25 cellular contexts compared by ENCODE assay signal in the genomic region with DNA sequence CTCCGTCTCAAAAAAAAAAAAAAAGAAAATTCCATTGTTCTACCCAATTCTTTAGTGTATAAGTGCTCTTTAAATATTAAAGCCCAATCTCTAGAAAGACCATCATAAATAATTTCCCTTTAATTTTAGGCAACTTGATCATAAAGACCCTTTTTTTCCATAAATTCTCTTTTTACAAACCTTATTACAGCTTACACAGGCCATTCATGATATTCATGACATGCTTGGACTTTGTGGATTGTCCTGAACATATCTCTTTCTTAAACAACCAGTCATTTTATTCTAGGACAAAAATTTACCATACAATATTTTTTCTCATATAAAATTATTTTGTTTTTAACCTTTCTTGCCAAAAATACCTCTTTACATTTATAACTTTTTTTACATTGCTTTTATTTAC. TPM values are rescaled to one million over a fixed set of nuclear protein-coding genes. Genes with fewer than 3 reads are reported as not detected.
"Had no signal": no experiment of that assay in that cellular context is flagged by ENCODE, and none has a peak within 500 bp of the region (broad histone marks: within the 10 kb centered on the region; RNA-seq: fewer than 3 reads in every experiment).

No MANE protein-coding gene starts in this region.

- ATAC-seq: esophagus mucosa; gastrocnemius medialis; heart right ventricle; naive thymus-derived CD4-positive, alpha-beta T cell; psoas muscle; sciatic nerve; stimulated activated naive B cell treated with anti-CD40 and anti-IgM and Interleukin-4, amounts not matched to agents 10 μg/mL and 1 μg/mL and 100 μg/mL, for 72 hours; stimulated activated naive CD8-positive, alpha-beta T cell treated with anti-CD3 and anti-CD28 coated beads, Interleukin-15, amount 100 ng/mL, for 72 hours; upper lobe of right lung had no signal

- DNase-seq: effector memory CD4-positive, alpha-beta T cell; gastrocnemius medialis; heart right ventricle; hypothalamus; kidney glomerular epithelial cell; naive thymus-derived CD4-positive, alpha-beta T cell; nephron progenitor cell; psoas muscle; retina; spleen; stimulated activated CD4-positive, alpha-beta T cell treated with anti-CD3 and anti-CD28 coated beads, Interleukin-15, amount 100 ng/mL, for 24 hours; stimulated activated CD4-positive, alpha-beta T cell treated with anti-CD3 and anti-CD28 coated beads, Interleukin-1b, Interleukin-23, amount 100 ng/mL, for 48 hours; stimulated activated CD4-positive, alpha-beta T cell treated with anti-CD3 and anti-CD28 coated beads, Interleukin-4, amount 100 ng/mL, for 4 hours; stimulated activated naive B cell treated with anti-CD40 and anti-IgM and Interleukin-4, amounts not matched to agents 10 μg/mL and 1 μg/mL and 100 μg/mL, for 72 hours; stimulated activated naive CD8-positive, alpha-beta T cell treated with anti-CD3 and anti-CD28 coated beads, Interleukin-15, amount 100 ng/mL, for 72 hours; testis; upper lobe of right lung had no signal

- H3K4me1 ChIP-seq: gastrocnemius medialis, heart right ventricle, psoas muscle, spleen, testis, tibial nerve, upper lobe of right lung, vagina had no signal

- H3K27ac ChIP-seq: gastrocnemius medialis, heart right ventricle, neutrophil, psoas muscle, spleen, testis, tibial nerve, upper lobe of right lung, vagina had no signal

- H3K9me3 ChIP-seq: gastrocnemius medialis, neutrophil, psoas muscle, testis, tibial nerve, upper lobe of right lung, vagina had no signal

- H3K4me3 ChIP-seq: gastrocnemius medialis, heart right ventricle, psoas muscle, spleen, testis, tibial nerve, upper lobe of right lung, vagina had no signal

RNA-seq across cellular contexts. Expression of a gene that starts 30.5 kb away (rescaled TPM):
- total RNA-seq: fibroblast of lung, fibroblast of villous mesenchyme, lung microvascular endothelial cell had no signal
- polyA plus RNA-seq: fibroblast of lung; naive thymus-derived CD4-positive, alpha-beta T cell had no signal
